ENCODE assay signal across 19 cellular contexts in the genomic region with DNA sequence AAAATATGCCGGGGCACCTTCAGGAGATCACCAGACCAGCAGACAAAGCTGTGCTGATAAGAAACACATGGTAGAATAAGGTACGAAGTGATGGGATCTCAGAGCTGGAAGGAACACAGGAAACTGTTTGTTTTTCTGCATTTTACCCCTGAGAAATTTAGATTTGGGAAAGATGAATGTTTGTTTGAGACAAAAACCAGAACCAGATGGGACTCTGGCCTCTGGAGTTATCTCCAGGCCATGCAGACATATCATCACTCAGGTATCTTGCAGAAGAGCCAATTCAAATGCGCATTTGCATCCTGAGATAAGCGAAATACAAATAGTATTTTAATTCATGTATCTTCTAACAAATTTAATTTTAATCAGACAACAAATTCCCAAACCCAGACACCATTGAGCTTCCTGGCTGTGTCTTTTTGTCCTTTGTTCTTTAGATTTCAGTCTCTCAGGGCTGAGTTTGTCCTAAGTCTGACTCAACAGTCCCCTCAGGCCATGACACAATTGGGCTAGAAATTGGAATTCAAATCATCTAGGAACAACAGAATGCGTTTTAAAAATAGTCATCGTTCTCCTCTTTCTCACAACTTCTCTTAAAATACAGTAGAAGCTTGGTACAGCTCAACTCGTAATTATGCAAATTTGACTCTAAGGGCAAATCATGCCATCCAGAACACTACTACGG.
DNase-seq lines count a peak whose midpoint lies in the region; ATAC-seq, FAIRE-seq and TF ChIP-seq lines count a peak whose summit lies in the region.
"Had no signal": no experiment of that assay in that cellular context is flagged by ENCODE, and none has a peak within 500 bp of the region (broad histone marks: within the 10 kb centered on the region; RNA-seq: fewer than 3 reads in every experiment).

No MANE protein-coding gene starts in this region.

- no peaks in the 10 kb centered on the region for H3K36me3 ChIP-seq in SK-N-SH (replicated peaks in 1 of 2; ENCODE audit: control insufficient read depth in 1 of 2, insufficient read depth in 2 of 2, low read length in 1 of 2)
- no peaks in the 10 kb centered on the region for H3K36me3 ChIP-seq in keratinocyte (ENCODE audit: control insufficient read depth in 2 of 2, extremely low read depth in 1 of 2, insufficient read depth in 2 of 2, low read length in 2 of 2)
- H3K36me3 ChIP-seq in HAP-1 (replicated peaks): no peaks in the 10 kb centered on the region
- H3K36me3 ChIP-seq: BLaER1 had no signal

- ATAC-seq in stimulated activated memory B cell treated with anti-CD40 and anti-IgM and Interleukin-4, amounts not matched to agents 10 μg/mL and 1 μg/mL and 100 μg/mL, for 72 hours: no peak
- no peak for ATAC-seq in naive thymus-derived CD8-positive, alpha-beta T cell

- TF ChIP-seq CTCF in 22Rv1 (IDR thresholded peaks at IDR 0.05): no peak
- TF ChIP-seq CTCF in SK-N-SH (IDR thresholded peaks at IDR 0.05): no peak
- TF ChIP-seq CTCF in keratinocyte (optimal IDR thresholded peaks at IDR 0.05 in 1 of 3, IDR thresholded peaks at IDR 0.05 in 1 of 3, conservative IDR thresholded peaks at IDR 0.05 in 1 of 3; ENCODE audit: extremely low read depth in 1 of 3, insufficient read depth in 2 of 3, low read length in 3 of 3): no peak

- H3K4me1 Mint-ChIP-seq in stimulated activated memory B cell treated with anti-CD40 and anti-IgM and Interleukin-4, amounts not matched to agents 10 μg/mL and 1 μg/mL and 100 μg/mL, for 72 hours: no peaks in the 10 kb centered on the region
- peaks cover 0 to 2% (median under 1%) of the 10 kb centered on the region in 4 donors for H3K4me1 Mint-ChIP-seq in naive thymus-derived CD8-positive, alpha-beta T cell

- TF ChIP-seq EP300 in SK-N-SH (IDR thresholded peaks at IDR 0.05; ENCODE audit: borderline replicate concordance in 1 of 2, low read depth in 1 of 2, low read length in 1 of 2): peak in 1 of 2 experiments; percentile 72; a peak in 2 of 4 replicates

- H3K27me3 ChIP-seq in SK-N-SH (ENCODE audit: insufficient read depth) (no peaks in the 10 kb centered on the region), keratinocyte (ENCODE audit: control insufficient read depth, extremely low read depth, insufficient read depth, low read length) (no peaks in the 10 kb centered on the region), HAP-1 (ENCODE audit: low read depth) (no peaks in the 10 kb centered on the region)
- H3K27me3 ChIP-seq: BLaER1 had no signal

- dilution Hi-C loops in keratinocyte (cut with MboI; ENCODE audit: extremely low pct_ligation_motif_present, low sequenced_read_pairs): no loop called here

- H2AFZ ChIP-seq in SK-N-SH (ENCODE audit: low read depth) (no peak overlapping the region), keratinocyte (ENCODE audit: control insufficient read depth, low read length) (no peak overlapping the region)

- POLR2A ChIA-PET in SK-N-SH (lab: Yijun Ruan, JAX): no interaction called here
- POLR2A ChIA-PET in naive thymus-derived CD8-positive, alpha-beta T cell (lab: Charles Lee): no interaction called here

- peaks cover 4% of the 10 kb centered on the region for H3K9me3 Mint-ChIP-seq in stimulated activated memory B cell treated with anti-CD40 and anti-IgM and Interleukin-4, amounts not matched to agents 10 μg/mL and 1 μg/mL and 100 μg/mL, for 72 hours
- H3K9me3 Mint-ChIP-seq in naive thymus-derived CD8-positive, alpha-beta T cell: peaks cover 0 to 22% (median 4%) of the 10 kb centered on the region in 9 donors
- H3K9me3 Mint-ChIP-seq: HFFc6 had no signal

- peak overlapping the region; percentile 23; the same call in 1 of the 2 replicates for H3K27ac ChIP-seq in 22Rv1
- peak overlapping the region in 1 of 2 experiments; percentile 72; a peak in 1 of 4 replicates for H3K27ac ChIP-seq in SK-N-SH (ENCODE audit: low read depth in 2 of 2, low read length in 1 of 2)
- H3K27ac ChIP-seq in keratinocyte (ENCODE audit: control insufficient read depth, insufficient read depth, low read length): no peak overlapping the region
- H3K27ac ChIP-seq: BLaER1 had no signal

- H3K9me3 ChIP-seq in SK-N-SH (no peaks in the 10 kb centered on the region), keratinocyte (ENCODE audit: control insufficient read depth, low read depth, low read length) (no peaks in the 10 kb centered on the region), HAP-1 (no peaks in the 10 kb centered on the region)
- H3K9me3 ChIP-seq: BLaER1, Caco-2 had no signal

- 55% methylated on average over 8 of the region's 8 CpGs for WGBS in SK-N-SH (ENCODE audit: low lambda C conversion rate)

- no peaks in the 10 kb centered on the region for H3K36me3 Mint-ChIP-seq in stimulated activated memory B cell treated with anti-CD40 and anti-IgM and Interleukin-4, amounts not matched to agents 10 μg/mL and 1 μg/mL and 100 μg/mL, for 72 hours
- H3K36me3 Mint-ChIP-seq in naive thymus-derived CD8-positive, alpha-beta T cell: peaks cover 0 to 9% (median 0%) of the 10 kb centered on the region in 3 donors

- in situ Hi-C loops in HAP-1 (cut with MboI; ENCODE audit: low sequenced_read_pairs): no loop called here

- H3K4me3 Mint-ChIP-seq in stimulated activated memory B cell treated with anti-CD40 and anti-IgM and Interleukin-4, amounts not matched to agents 10 μg/mL and 1 μg/mL and 100 μg/mL, for 72 hours: no peak overlapping the region
- no peak overlapping the region for H3K4me3 Mint-ChIP-seq in naive thymus-derived CD8-positive, alpha-beta T cell
- H3K4me3 Mint-ChIP-seq: CD8-positive, alpha-beta memory T cell; HFFc6 had no signal

- H3K4me1 ChIP-seq in SK-N-SH (ENCODE audit: control insufficient read depth in 1 of 2, insufficient read depth in 2 of 2, low read depth in 1 of 2, low read length in 1 of 2) (no peaks in the 10 kb centered on the region; a peak in 2 of 4 replicates), keratinocyte (ENCODE audit: control insufficient read depth, extremely low read depth, insufficient read depth, low read length) (peaks cover 12% of the 10 kb centered on the region), HAP-1 (no peaks in the 10 kb centered on the region)
- H3K4me1 ChIP-seq: BLaER1, Caco-2 had no signal

- peak; percentile 59 for FAIRE-seq in keratinocyte (lab: Jason Lieb, UNC)
- FAIRE-seq: GM18507, GM19239 had no signal

- H3K4me2 ChIP-seq in SK-N-SH: no peak overlapping the region
- H3K4me2 ChIP-seq in keratinocyte (ENCODE audit: control insufficient read depth, extremely low read depth, insufficient read depth, low read depth, low read length): peak overlapping the region; percentile 49
- H3K4me2 ChIP-seq: BLaER1 had no signal

- no peak for TF ChIP-seq RAD21 in SK-N-SH (IDR thresholded peaks at IDR 0.05; ENCODE audit: low read length)

- H3K27ac Mint-ChIP-seq in stimulated activated memory B cell treated with anti-CD40 and anti-IgM and Interleukin-4, amounts not matched to agents 10 μg/mL and 1 μg/mL and 100 μg/mL, for 72 hours: no peak overlapping the region
- no peak overlapping the region for H3K27ac Mint-ChIP-seq in naive thymus-derived CD8-positive, alpha-beta T cell
- H3K27ac Mint-ChIP-seq: CD8-positive, alpha-beta memory T cell; HFFc6 had no signal

- H3K9ac ChIP-seq in SK-N-SH: no peak overlapping the region
- no peak overlapping the region for H3K9ac ChIP-seq in keratinocyte (ENCODE audit: control insufficient read depth, extremely low read depth, insufficient read depth, low read length)
- H3K9ac ChIP-seq: BLaER1 had no signal

- H4K20me1 ChIP-seq in SK-N-SH (ENCODE audit: insufficient read depth) (no peaks in the 10 kb centered on the region), keratinocyte (ENCODE audit: control insufficient read depth, extremely low read depth, insufficient read depth, low read length) (no peaks in the 10 kb centered on the region)
- H4K20me1 ChIP-seq: BLaER1 had no signal

- H3K9me1 ChIP-seq in keratinocyte (ENCODE audit: control insufficient read depth, extremely low read depth, insufficient read depth, low read length): no peaks in the 10 kb centered on the region

- no peaks in the 10 kb centered on the region for H3F3A ChIP-seq in SK-N-SH (replicated peaks; ENCODE audit: insufficient read depth)

- H3K4me3 ChIP-seq in SK-N-SH (ENCODE audit: low read depth in 2 of 2, low read length in 1 of 2) (no peak overlapping the region), keratinocyte (ENCODE audit: control insufficient read depth in 2 of 3, extremely low read depth in 1 of 3, insufficient read depth in 2 of 3, low read depth in 1 of 3, low read length in 3 of 3) (no peak overlapping the region), HAP-1 (no peak overlapping the region)
- H3K4me3 ChIP-seq: BLaER1 had no signal

- DNase-seq in NCI-H526 (lab: John Stamatoyannopoulos, UW) (peak; percentile 17 to 37), SK-N-SH (peak; percentile 11), keratinocyte (ENCODE audit: low read depth, low spot score) (no peak), HAP-1 (ENCODE audit: low spot score in 2 of 2) (no peak), RPMI8226 (no peak)
- no peak for DNase-seq in naive thymus-derived CD8-positive, alpha-beta T cell
- DNase-seq: 8988T; AML-193; Caco-2; CD8-positive, alpha-beta memory T cell; DND-41; GOT3; HCEC 1CT; HFFc6 had no signal

- H3K9me2 ChIP-seq in SK-N-SH: no peaks in the 10 kb centered on the region

- no peaks in the 10 kb centered on the region for H3K27me3 Mint-ChIP-seq in stimulated activated memory B cell treated with anti-CD40 and anti-IgM and Interleukin-4, amounts not matched to agents 10 μg/mL and 1 μg/mL and 100 μg/mL, for 72 hours
- H3K27me3 Mint-ChIP-seq in naive thymus-derived CD8-positive, alpha-beta T cell: no peaks in the 10 kb centered on the region
- H3K27me3 Mint-ChIP-seq: CD8-positive, alpha-beta memory T cell had no signal

- CTCF ChIA-PET in SK-N-SH (lab: Yijun Ruan, JAX): interaction anchor here (0.6 kb wide), 1 partner anchor 15 kb away, joined by 3 read pairs; no protein-coding TSS in a partner anchor

- H3K79me2 ChIP-seq in SK-N-SH (ENCODE audit: insufficient read depth) (no peaks in the 10 kb centered on the region), keratinocyte (ENCODE audit: control insufficient read depth, insufficient read depth, low read length) (no peaks in the 10 kb centered on the region)

TF ChIP-seq in SK-N-SH, 30 proteins besides CTCF, POLR2A, EP300 and RAD21 (continues in another document):
- TF ChIP-seq NRF1 (IDR thresholded peaks at IDR 0.05; ENCODE audit: low read depth, low read length) (no peak), RFX5 (IDR thresholded peaks at IDR 0.05; ENCODE audit: low read length) (no peak), RCOR1 (IDR thresholded peaks at IDR 0.05; ENCODE audit: low read length) (peak; percentile 60; the same call in 1 of the 2 replicates), POLR2AphosphoS5 (IDR thresholded peaks at IDR 0.05; ENCODE audit: low read depth, low read length) (no peak), ELF1 (IDR thresholded peaks at IDR 0.05) (no peak), TCF12 (IDR thresholded peaks at IDR 0.05) (peak; percentile 49), GABPA (IDR thresholded peaks at IDR 0.05; ENCODE audit: low read depth) (no peak), MXI1 (IDR thresholded peaks at IDR 0.05; ENCODE audit: low read depth, low read length) (no peak), CHD2 (IDR thresholded peaks at IDR 0.05; ENCODE audit: low read length, partially characterized antibody) (peak; percentile 8), GATA2 (CRISPR knock-in tag; IDR thresholded peaks at IDR 0.05) (peak; percentile 39)

Comparison
In these comparisons a context has a peak if more than half of its experiments do, and no peak if none do; other contexts are left out.
1. DNase-seq: peak in NCI-H526 (2 of 2) and SK-N-SH (single experiment); none in keratinocyte (single experiment), HAP-1 (0 of 2), RPMI8226 (single experiment) and naive thymus-derived CD8-positive, alpha-beta T cell (0 of 10).